23 cellular contexts compared by ENCODE assay signal in the genomic region with DNA sequence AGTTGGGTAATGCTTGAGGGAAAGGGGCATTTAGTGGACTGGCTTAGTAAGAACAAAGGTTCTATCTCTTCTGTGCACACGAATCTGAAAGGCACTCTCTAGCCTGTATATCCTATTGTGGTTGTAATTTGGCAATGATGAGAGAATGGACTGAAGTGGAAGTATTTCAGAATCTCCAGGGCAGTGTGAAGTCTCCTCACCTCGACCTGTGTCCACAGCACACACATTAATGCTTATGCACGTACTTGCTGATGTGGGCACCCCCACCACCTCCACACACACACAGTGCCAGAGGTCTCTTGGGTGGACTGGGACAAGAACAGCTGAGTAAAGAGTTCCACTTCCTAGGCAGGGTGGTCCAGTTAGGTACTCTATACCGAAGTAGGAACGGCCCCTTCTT. TPM values are rescaled to one million over a fixed set of nuclear protein-coding genes. Genes with fewer than 3 reads are reported as not detected.
DNase-seq lines count a peak whose midpoint lies in the region; ATAC-seq and TF ChIP-seq lines count a peak whose summit lies in the region.
"Had no signal": no experiment of that assay in that cellular context is flagged by ENCODE, and none has a peak within 500 bp of the region (broad histone marks: within the 10 kb centered on the region; RNA-seq: fewer than 3 reads in every experiment).

No MANE protein-coding gene starts in this region.

- peaks cover 60% of the 10 kb centered on the region for H3K4me1 Mint-ChIP-seq in activated T-cell treated with anti-CD3 and anti-CD28 coated beads, Interleukin-2, amount 50 U/mL, for 72 hours (ENCODE audit: low read depth)
- peaks cover 4% of the 10 kb centered on the region for H3K4me1 Mint-ChIP-seq in endothelial cell (ENCODE audit: unreplicated experiment)
- H3K4me1 Mint-ChIP-seq in progenitor cell of endocrine pancreas (ENCODE audit: low read depth), result peaks cover 28% of the 10 kb centered on the region

- 96% methylated on average over 4 of the region's 5 CpGs for WGBS in mammary epithelial cell (ENCODE audit: low coverage, missing lambda C conversion rate)

- no peaks in the 10 kb centered on the region for H3K9me3 Mint-ChIP-seq in activated T-cell treated with anti-CD3 and anti-CD28 coated beads, Interleukin-2, amount 50 U/mL, for 72 hours
- H3K9me3 Mint-ChIP-seq in endothelial cell (ENCODE audit: unreplicated experiment) (no peaks in the 10 kb centered on the region), progenitor cell of endocrine pancreas (ENCODE audit: low read depth) (no peaks in the 10 kb centered on the region)
- H3K9me3 Mint-ChIP-seq: natural killer cell; stimulated activated memory B cell treated with anti-CD40 and anti-IgM and Interleukin-4, amounts not matched to agents 10 μg/mL and 1 μg/mL and 100 μg/mL, for 72 hours had no signal

- peaks cover 80% of the 10 kb centered on the region for H3K36me3 ChIP-seq in Panc1 (ENCODE audit: control insufficient read depth, insufficient read depth, low read length)
- peaks cover 15% of the 10 kb centered on the region for H3K36me3 ChIP-seq in mammary epithelial cell (ENCODE audit: insufficient read depth, low read length)

- ATAC-seq in activated T-cell treated with anti-CD3 and anti-CD28 coated beads, Interleukin-2, amount 50 U/mL, for 72 hours (replicated peaks in 1 of 2), result no peak
- ATAC-seq in Panc1, result no peak; the same call in 1 of the 2 replicates
- ATAC-seq in HG03139 (IDR thresholded peaks at IDR 0.05; ENCODE audit: unreplicated experiment), result no peak
- ATAC-seq: gastrocnemius medialis; HCT116; natural killer cell; stimulated activated memory B cell treated with anti-CD40 and anti-IgM and Interleukin-4, amounts not matched to agents 10 μg/mL and 1 μg/mL and 100 μg/mL, for 72 hours had no signal

- in situ Hi-C loops in Panc1 (cut with HindIII; ENCODE audit: low pct_unique_long_range_greater_than_20kb, low sequenced_read_pairs) (no loop called here), mammary epithelial cell (cut with MboI; ENCODE audit: low sequenced_read_pairs in 2 of 2) (loop anchor here in 1 of 2 donors (25.0 kb wide), 1 partner anchor 437 kb away; no protein-coding TSS in a partner anchor)

- H3K4me1 ChIP-seq in Panc1 (ENCODE audit: control insufficient read depth, insufficient read depth, low read length), result peaks cover 6% of the 10 kb centered on the region
- peaks cover 10% of the 10 kb centered on the region for H3K4me1 ChIP-seq in mammary epithelial cell (ENCODE audit: insufficient read depth, low read length)

- no peaks in the 10 kb centered on the region for H4K20me1 ChIP-seq in mammary epithelial cell (ENCODE audit: insufficient read depth, low read length)

- intact Hi-C loops in Panc1 (cut with micrococcal nuclease; ENCODE audit: unreplicated experiment) (no loop called here), mammary epithelial cell (cut with micrococcal nuclease) (no loop called here)

- H3K4me2 ChIP-seq in mammary epithelial cell (ENCODE audit: insufficient read depth, low read depth, low read length), result no peak overlapping the region

- no peaks in the 10 kb centered on the region for H3K9me3 ChIP-seq in Panc1 (ENCODE audit: control insufficient read depth, insufficient read depth, low read depth, low read length)
- H3K9me3 ChIP-seq in mammary epithelial cell (replicated peaks; ENCODE audit: insufficient read depth, low read length), result no peaks in the 10 kb centered on the region
- H3K9me3 ChIP-seq: BE2C, gastrocnemius medialis, tibial artery had no signal

- H3K27me3 ChIP-seq in Panc1 (ENCODE audit: control insufficient read depth, insufficient read depth, low read length) (no peaks in the 10 kb centered on the region), mammary epithelial cell (ENCODE audit: insufficient read depth, low read length) (no peaks in the 10 kb centered on the region)
- H3K27me3 ChIP-seq: BE2C, gastrocnemius medialis, tibial artery had no signal

- H3K27me3 Mint-ChIP-seq in activated T-cell treated with anti-CD3 and anti-CD28 coated beads, Interleukin-2, amount 50 U/mL, for 72 hours (ENCODE audit: low read depth), result no peaks in the 10 kb centered on the region
- H3K27me3 Mint-ChIP-seq in endothelial cell (ENCODE audit: unreplicated experiment) (peaks cover 2% of the 10 kb centered on the region), progenitor cell of endocrine pancreas (no peaks in the 10 kb centered on the region)
- H3K27me3 Mint-ChIP-seq: stimulated activated memory B cell treated with anti-CD40 and anti-IgM and Interleukin-4, amounts not matched to agents 10 μg/mL and 1 μg/mL and 100 μg/mL, for 72 hours had no signal

- peak overlapping the region; percentile 12 for H3K27ac Mint-ChIP-seq in activated T-cell treated with anti-CD3 and anti-CD28 coated beads, Interleukin-2, amount 50 U/mL, for 72 hours
- peak overlapping the region; percentile 8 for H3K27ac Mint-ChIP-seq in endothelial cell (ENCODE audit: unreplicated experiment)
- peak overlapping the region; percentile 51 for H3K27ac Mint-ChIP-seq in progenitor cell of endocrine pancreas
- H3K27ac Mint-ChIP-seq: stimulated activated memory B cell treated with anti-CD40 and anti-IgM and Interleukin-4, amounts not matched to agents 10 μg/mL and 1 μg/mL and 100 μg/mL, for 72 hours had no signal

- BruUV-seq in Panc1 (replicated peaks; lab: Mats Ljungman, UMichigan) (no TSS peak), mammary epithelial cell (replicated peaks; lab: Mats Ljungman, UMichigan) (no TSS peak)

- peaks cover 9 to 32% of the 10 kb centered on the region in 2 donors for H3K36me3 Mint-ChIP-seq in activated T-cell treated with anti-CD3 and anti-CD28 coated beads, Interleukin-2, amount 50 U/mL, for 72 hours (ENCODE audit: insufficient read depth in 2 of 2)
- H3K36me3 Mint-ChIP-seq in endothelial cell (ENCODE audit: low read depth, unreplicated experiment), result peaks cover 5% of the 10 kb centered on the region
- peaks cover 21% of the 10 kb centered on the region for H3K36me3 Mint-ChIP-seq in progenitor cell of endocrine pancreas (ENCODE audit: insufficient read depth)

- H3K27ac ChIP-seq in Panc1 (ENCODE audit: low read length) (0 out of 2 replicates have a peak overlapping the region, but pooled peaks have one; percentile 42), mammary epithelial cell (ENCODE audit: insufficient read depth, low read depth, low read length) (no peak overlapping the region)
- H3K27ac ChIP-seq: gastrocnemius medialis, parathyroid adenoma, tibial artery had no signal

- H3K4me3 ChIP-seq in Panc1 (ENCODE audit: low read depth in 2 of 2, low read length in 2 of 2), result no peak overlapping the region
- no peak overlapping the region for H3K4me3 ChIP-seq in mammary epithelial cell (replicated peaks in 1 of 3; ENCODE audit: insufficient read depth in 1 of 3, low read depth in 2 of 3, low read length in 3 of 3)
- H3K4me3 ChIP-seq: gastrocnemius medialis, tibial artery had no signal

- dilution Hi-C loops in mammary epithelial cell (cut with HindIII; ENCODE audit: low sequenced_read_pairs), result no loop called here

- CTCF ChIA-PET in Panc1 (lab: Charles Lee) (no interaction called here), mammary epithelial cell (lab: Charles Lee; ENCODE audit: low non-redundant PET) (no interaction called here)

- TF ChIP-seq CTCF in Panc1 (IDR thresholded peaks at IDR 0.05) (no peak), endothelial cell (IDR thresholded peaks at IDR 0.05; ENCODE audit: unreplicated experiment) (no peak), progenitor cell of endocrine pancreas (IDR thresholded peaks at IDR 0.05; ENCODE audit: unreplicated experiment) (no peak), mammary epithelial cell (conservative IDR thresholded peaks at IDR 0.05 in 1 of 2, IDR thresholded peaks at IDR 0.05 in 1 of 2; ENCODE audit: extremely low read depth in 1 of 2, insufficient read depth in 1 of 2, low read depth in 1 of 2, low read length in 2 of 2) (no peak)

- no peak for DNase-seq in activated T-cell treated with anti-CD3 and anti-CD28 coated beads, Interleukin-2, amount 50 U/mL, for 72 hours
- DNase-seq in activated T-cell treated with anti-CD3 and anti-CD28 coated beads, Interleukin-2, amount 50 U/mL, for 48 hours, result no peak
- no peak for DNase-seq in Panc1 (ENCODE audit: low read depth, low spot score)
- no peak for DNase-seq in endothelial cell (ENCODE audit: low spot score)
- no peak for DNase-seq in progenitor cell of endocrine pancreas (ENCODE audit: low spot score, unreplicated experiment)
- DNase-seq in mammary epithelial cell, result no peak
- no peak for DNase-seq in GM03348 (ENCODE audit: low spot score)
- DNase-seq: activated CD4-positive, alpha-beta T cell treated with anti-CD3 and anti-CD28 coated beads for 1 hour; activated gamma-delta T cell treated with Interleukin-2 at 50 U/mL for 16 hours; amygdala; BE2C; central memory CD4-positive, alpha-beta T cell; erythroblast; gastrocnemius medialis; natural killer cell; NCI-H2107; NCI-H510A treated with DMSO at 0.1 percent for 48 hours; SW 1271; tibial artery had no signal

- POLR2A ChIA-PET in Panc1 (lab: Charles Lee), result no interaction called here

- H2AFZ ChIP-seq in mammary epithelial cell (ENCODE audit: low read depth, low read length), result no peak overlapping the region
- H2AFZ ChIP-seq: parathyroid adenoma had no signal

- no peak overlapping the region for H3K9ac ChIP-seq in mammary epithelial cell (ENCODE audit: insufficient read depth, low read length)
- H3K9ac ChIP-seq: parathyroid adenoma had no signal

- peaks cover 73% of the 10 kb centered on the region for H3K79me2 ChIP-seq in mammary epithelial cell (ENCODE audit: insufficient read depth, low read length)

- peak overlapping the region in 1 of 2 donors; percentile 4 for H3K4me3 Mint-ChIP-seq in activated T-cell treated with anti-CD3 and anti-CD28 coated beads, Interleukin-2, amount 50 U/mL, for 72 hours
- H3K4me3 Mint-ChIP-seq in endothelial cell (ENCODE audit: unreplicated experiment) (no peak overlapping the region), progenitor cell of endocrine pancreas (ENCODE audit: low read depth) (no peak overlapping the region)
- H3K4me3 Mint-ChIP-seq: natural killer cell; stimulated activated memory B cell treated with anti-CD40 and anti-IgM and Interleukin-4, amounts not matched to agents 10 μg/mL and 1 μg/mL and 100 μg/mL, for 72 hours had no signal

RNA-seq across cellular contexts. Expression of gene SMC3, which starts 6.9 kb away (rescaled TPM):
- total RNA-seq in activated T-cell treated with anti-CD3 and anti-CD28 coated beads, Interleukin-2, amount 50 U/mL, for 72 hours, result 10 to 100 TPM; 79.7 to 85.6 TPM
- total RNA-seq in Panc1 (2021; ENCODE audit: unreplicated experiment) (71.2 TPM), endothelial cell (ENCODE audit: unreplicated experiment) (36.2 TPM), progenitor cell of endocrine pancreas (94.0 and 94.6 TPM in 2 replicates), mammary epithelial cell (10 to 100 TPM; 10.2 to 34.3 TPM)
- polyA plus RNA-seq in Panc1 (2012; ENCODE audit: insufficient read length), result 30.4 TPM
- polyA plus RNA-seq in mammary epithelial cell, result 8.7 TPM
- polyA minus RNA-seq in mammary epithelial cell, result 10.0 TPM
